ENCODE assay signal across 31 cellular contexts in the genomic region with DNA sequence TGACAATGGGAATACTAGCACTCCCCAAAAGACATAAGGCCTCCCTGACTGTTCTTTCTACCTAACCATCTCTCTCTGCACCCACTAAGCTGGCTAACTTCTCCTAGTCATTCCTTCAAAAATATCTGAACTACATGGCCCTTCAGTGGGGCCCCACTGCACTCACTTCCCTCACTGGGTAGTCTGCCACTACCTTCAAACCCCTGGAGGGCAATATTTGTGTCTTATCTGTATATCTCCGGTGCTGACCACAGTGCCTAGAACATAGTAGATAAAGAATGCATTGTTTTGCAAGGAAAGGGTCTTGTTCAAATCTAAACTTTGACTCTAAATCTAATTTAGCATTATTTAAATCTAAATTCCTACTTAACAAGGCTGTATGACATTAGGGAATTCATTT.
"Had no signal": no experiment of that assay in that cellular context is flagged by ENCODE, and none has a peak within 500 bp of the region (broad histone marks: within the 10 kb centered on the region; RNA-seq: fewer than 3 reads in every experiment).

No MANE protein-coding gene starts in this region.

- H3K27me3 ChIP-seq: MG63 had no signal

- DNase-seq: activated CD4-positive, alpha-beta memory T cell treated with anti-CD3 and anti-CD28 coated beads, Interleukin-2, amount 10 ng/mL, durations not matched to agents 7 days and 5 days; activated CD4-positive, alpha-beta T cell treated with anti-CD3 and anti-CD28 coated beads for 1 hour; activated CD4-positive, alpha-beta T cell treated with anti-CD3 and anti-CD28 coated beads for 48 hours; activated CD4-positive, CD25-positive, alpha-beta regulatory T cell; activated CD8-positive, alpha-beta memory T cell treated with anti-CD3 and anti-CD28 coated beads for 24 hours; activated CD8-positive, alpha-beta memory T cell treated with anti-CD3 and anti-CD28 coated beads, Interleukin-2, amount 10 ng/mL, durations not matched to agents 7 days and 5 days; activated CD8-positive, alpha-beta memory T cell treated with anti-CD3 and anti-CD28 coated beads, Interleukin-2, amount 50 U/mL, for 48 hours; activated effector memory CD4-positive, alpha-beta T cell treated with Interleukin-2 at 50 U/mL for 16 hours; activated naive CD4-positive, alpha-beta T cell treated with anti-CD3 and anti-CD28 coated beads, Interleukin-2, amount 10 ng/mL, durations not matched to agents 7 days and 5 days; activated naive CD8-positive, alpha-beta T cell treated with anti-CD3 and anti-CD28 coated beads, Interleukin-2, amount 50 U/mL, for 24 hours; activated T-cell treated with anti-CD3 and anti-CD28 coated beads, Interleukin-2, amount 50 U/mL, for 48 hours; anterior cingulate cortex; caudate nucleus; cerebellar nuclear complex; MG63; NCI-H1092 treated with DMSO at 0.1 percent for 48 hours; NCI-H1417 treated with DMSO at 0.1 percent for 48 hours; NCI-H187 treated with DMSO at 0.1 percent for 48 hours; NCI-H2081; NCI-H226; NCI-H446 treated with DMSO at 0.1 percent for 48 hours; NCI-H524 treated with DMSO at 0.1 percent for 48 hours; NK-92 treated with Interleukin-12 subunit alpha and Interleukin-12 subunit beta, amount 100 ng/mL, for 24 hours; PC-9; Right ventricle myocardium superior; T1000; WERI-Rb-1 had no signal

- ATAC-seq: activated CD8-positive, alpha-beta memory T cell treated with anti-CD3 and anti-CD28 coated beads, Interleukin-2, amount 10 ng/mL, durations not matched to agents 7 days and 5 days; activated naive CD8-positive, alpha-beta T cell treated with anti-CD3 and anti-CD28 coated beads, Interleukin-2, amount 50 U/mL, for 24 hours had no signal

- H3K4me1 Mint-ChIP-seq: activated naive CD4-positive, alpha-beta T cell treated with anti-CD3 and anti-CD28 coated beads, Interleukin-2, amount 10 ng/mL, durations not matched to agents 7 days and 5 days; brain had no signal

- H3K9me3 Mint-ChIP-seq: activated CD4-positive, alpha-beta memory T cell treated with anti-CD3 and anti-CD28 coated beads, Interleukin-2, amount 10 ng/mL, durations not matched to agents 7 days and 5 days; activated naive CD4-positive, alpha-beta T cell treated with anti-CD3 and anti-CD28 coated beads, Interleukin-2, amount 10 ng/mL, durations not matched to agents 7 days and 5 days; activated naive CD8-positive, alpha-beta T cell treated with anti-CD3 and anti-CD28 coated beads, Interleukin-2, amount 50 U/mL, for 24 hours; brain had no signal

- H3K27ac ChIP-seq: KMS-11, PC-9, SK-N-MC, WERI-Rb-1 had no signal

- H3K27me3 Mint-ChIP-seq: activated CD4-positive, alpha-beta memory T cell treated with anti-CD3 and anti-CD28 coated beads, Interleukin-2, amount 10 ng/mL, durations not matched to agents 7 days and 5 days; activated CD8-positive, alpha-beta memory T cell treated with anti-CD3 and anti-CD28 coated beads, Interleukin-2, amount 10 ng/mL, durations not matched to agents 7 days and 5 days; activated naive CD4-positive, alpha-beta T cell treated with anti-CD3 and anti-CD28 coated beads, Interleukin-2, amount 10 ng/mL, durations not matched to agents 7 days and 5 days; activated naive CD8-positive, alpha-beta T cell; activated naive CD8-positive, alpha-beta T cell treated with anti-CD3 and anti-CD28 coated beads, Interleukin-2, amount 50 U/mL, for 24 hours; brain had no signal

- H3K27ac Mint-ChIP-seq: activated CD4-positive, alpha-beta memory T cell treated with anti-CD3 and anti-CD28 coated beads, Interleukin-2, amount 10 ng/mL, durations not matched to agents 7 days and 5 days; activated CD8-positive, alpha-beta memory T cell treated with anti-CD3 and anti-CD28 coated beads, Interleukin-2, amount 10 ng/mL, durations not matched to agents 7 days and 5 days; activated naive CD4-positive, alpha-beta T cell treated with anti-CD3 and anti-CD28 coated beads, Interleukin-2, amount 10 ng/mL, durations not matched to agents 7 days and 5 days; activated naive CD8-positive, alpha-beta T cell; activated naive CD8-positive, alpha-beta T cell treated with anti-CD3 and anti-CD28 coated beads, Interleukin-2, amount 50 U/mL, for 24 hours; brain had no signal

- H3K4me2 ChIP-seq: KMS-11, PC-9 had no signal

- H3K4me3 Mint-ChIP-seq: activated CD4-positive, alpha-beta memory T cell treated with anti-CD3 and anti-CD28 coated beads, Interleukin-2, amount 10 ng/mL, durations not matched to agents 7 days and 5 days; activated CD8-positive, alpha-beta memory T cell treated with anti-CD3 and anti-CD28 coated beads, Interleukin-2, amount 10 ng/mL, durations not matched to agents 7 days and 5 days; activated naive CD4-positive, alpha-beta T cell treated with anti-CD3 and anti-CD28 coated beads, Interleukin-2, amount 10 ng/mL, durations not matched to agents 7 days and 5 days; activated naive CD8-positive, alpha-beta T cell; activated naive CD8-positive, alpha-beta T cell treated with anti-CD3 and anti-CD28 coated beads, Interleukin-2, amount 50 U/mL, for 24 hours; brain had no signal

- H3K4me3 ChIP-seq: MG63, PC-9, SK-N-MC had no signal

- H3K9ac ChIP-seq: KMS-11 had no signal
